Comparison of ENCODE assay signal across 13 cellular contexts in the genomic region with DNA sequence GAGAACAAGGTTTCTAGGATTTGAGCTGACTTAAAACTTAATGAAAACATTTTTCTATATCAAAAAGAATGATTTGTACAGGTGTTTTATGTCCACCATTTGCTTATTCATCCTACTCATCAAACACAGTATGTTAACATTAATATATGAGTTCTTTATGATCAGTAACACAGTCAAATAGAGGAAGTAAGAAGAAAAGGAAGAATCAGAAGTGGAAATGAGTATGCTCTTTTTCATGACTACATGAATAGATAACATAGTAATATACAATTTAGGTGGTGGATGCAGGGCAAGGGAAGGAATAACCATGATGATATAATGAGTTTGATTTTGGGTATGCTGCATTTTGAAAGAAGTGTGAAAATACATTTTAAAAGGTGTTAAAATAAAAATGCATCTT. TPM values are rescaled to one million over a fixed set of nuclear protein-coding genes. Genes with fewer than 3 reads are reported as not detected.
DNase-seq lines count a peak whose midpoint lies in the region; ATAC-seq and TF ChIP-seq lines count a peak whose summit lies in the region.
"Had no signal": no experiment of that assay in that cellular context is flagged by ENCODE, and none has a peak within 500 bp of the region (broad histone marks: within the 10 kb centered on the region; RNA-seq: fewer than 3 reads in every experiment).

No MANE protein-coding gene starts in this region.

- H3K27ac Mint-ChIP-seq in stimulated activated naive CD8-positive, alpha-beta T cell treated with anti-CD3 and anti-CD28 coated beads, Interleukin-15, Interleukin-2, amounts not matched to agents 100 ng/mL and 50 ng/mL, for 24 hours, result peak overlapping the region; percentile 1
- H3K27ac Mint-ChIP-seq in stimulated activated naive CD8-positive, alpha-beta T cell treated with anti-CD3 and anti-CD28 coated beads, Interleukin-15, amount 100 ng/mL, for 72 hours, result no peak overlapping the region
- peak overlapping the region; percentile 53 for H3K27ac Mint-ChIP-seq in stimulated activated naive B cell treated with anti-CD40 and anti-IgM and Interleukin-4, amounts not matched to agents 10 μg/mL and 1 μg/mL and 100 μg/mL, for 72 hours
- no peak overlapping the region for H3K27ac Mint-ChIP-seq in T-helper 17 cell

- in situ Hi-C loops in brain microvascular endothelial cell (cut with HindIII; ENCODE audit: low pct_ligation_motif_present, low sequenced_read_pairs), result no loop called here

- H3K27me3 ChIP-seq in Karpas-422 (ENCODE audit: low read length) (no peaks in the 10 kb centered on the region), brain microvascular endothelial cell (replicated peaks) (no peaks in the 10 kb centered on the region), esophagus squamous epithelium (no peaks in the 10 kb centered on the region)
- H3K27me3 ChIP-seq: colonic mucosa, tibial artery had no signal

- intact Hi-C loops in esophagus squamous epithelium (cut with DNase I), result no loop called here

- H3K9me2 ChIP-seq in Karpas-422 (replicated peaks; ENCODE audit: insufficient read depth, low read length), result no peaks in the 10 kb centered on the region

- H3K4me2 ChIP-seq in Karpas-422 (ENCODE audit: low read depth, low read length, poor library complexity, severe bottlenecking), result peak overlapping the region; percentile 5

- peaks cover 49% of the 10 kb centered on the region for H3K36me3 Mint-ChIP-seq in stimulated activated naive CD8-positive, alpha-beta T cell treated with anti-CD3 and anti-CD28 coated beads, Interleukin-15, Interleukin-2, amounts not matched to agents 100 ng/mL and 50 ng/mL, for 24 hours (ENCODE audit: low read depth)
- peaks cover 23 to 35% of the 10 kb centered on the region in 2 donors for H3K36me3 Mint-ChIP-seq in stimulated activated naive B cell treated with anti-CD40 and anti-IgM and Interleukin-4, amounts not matched to agents 10 μg/mL and 1 μg/mL and 100 μg/mL, for 72 hours
- peaks cover 9% of the 10 kb centered on the region for H3K36me3 Mint-ChIP-seq in T-helper 17 cell (ENCODE audit: low read depth)

- H3K4me3 ChIP-seq in Karpas-422 (ENCODE audit: low read length) (no peak overlapping the region), brain microvascular endothelial cell (ENCODE audit: low read depth, low read length) (no peak overlapping the region), esophagus squamous epithelium (no peak overlapping the region)
- H3K4me3 ChIP-seq: colonic mucosa, tibial artery had no signal

- no peak for DNase-seq in stimulated activated naive CD8-positive, alpha-beta T cell treated with anti-CD3 and anti-CD28 coated beads, Interleukin-15, amount 100 ng/mL, for 72 hours
- DNase-seq in Karpas-422 (no peak), brain microvascular endothelial cell (no peak), T-helper 17 cell (no peak), esophagus squamous epithelium (lab: John Stamatoyannopoulos, UW) (no peak)
- DNase-seq in stimulated activated naive B cell treated with anti-CD40 and anti-IgM and Interleukin-4, amounts not matched to agents 10 μg/mL and 1 μg/mL and 100 μg/mL, for 72 hours, result no peak
- DNase-seq: activated gamma-delta T cell, colonic mucosa, retina, RPMI8226, tibial artery had no signal

- no peaks in the 10 kb centered on the region for H3K27me3 Mint-ChIP-seq in stimulated activated naive CD8-positive, alpha-beta T cell treated with anti-CD3 and anti-CD28 coated beads, Interleukin-15, Interleukin-2, amounts not matched to agents 100 ng/mL and 50 ng/mL, for 24 hours
- no peaks in the 10 kb centered on the region for H3K27me3 Mint-ChIP-seq in stimulated activated naive CD8-positive, alpha-beta T cell treated with anti-CD3 and anti-CD28 coated beads, Interleukin-15, amount 100 ng/mL, for 72 hours
- no peaks in the 10 kb centered on the region for H3K27me3 Mint-ChIP-seq in stimulated activated naive B cell treated with anti-CD40 and anti-IgM and Interleukin-4, amounts not matched to agents 10 μg/mL and 1 μg/mL and 100 μg/mL, for 72 hours
- no peaks in the 10 kb centered on the region for H3K27me3 Mint-ChIP-seq in T-helper 17 cell

- H2AFZ ChIP-seq in Karpas-422 (ENCODE audit: low read length), result no peak overlapping the region

- H3K4me1 Mint-ChIP-seq in stimulated activated naive CD8-positive, alpha-beta T cell treated with anti-CD3 and anti-CD28 coated beads, Interleukin-15, Interleukin-2, amounts not matched to agents 100 ng/mL and 50 ng/mL, for 24 hours (ENCODE audit: low read depth), result peaks cover 35% of the 10 kb centered on the region
- H3K4me1 Mint-ChIP-seq in stimulated activated naive CD8-positive, alpha-beta T cell treated with anti-CD3 and anti-CD28 coated beads, Interleukin-15, amount 100 ng/mL, for 72 hours, result peaks cover 25% of the 10 kb centered on the region
- peaks cover 9 to 25% of the 10 kb centered on the region in 2 donors for H3K4me1 Mint-ChIP-seq in stimulated activated naive B cell treated with anti-CD40 and anti-IgM and Interleukin-4, amounts not matched to agents 10 μg/mL and 1 μg/mL and 100 μg/mL, for 72 hours
- peaks cover 25% of the 10 kb centered on the region for H3K4me1 Mint-ChIP-seq in T-helper 17 cell

- ATAC-seq in stimulated activated naive CD8-positive, alpha-beta T cell treated with anti-CD3 and anti-CD28 coated beads, Interleukin-15, amount 100 ng/mL, for 72 hours, result no peak
- ATAC-seq in HG02798 (IDR thresholded peaks at IDR 0.05; ENCODE audit: poor library complexity, unreplicated experiment) (peak; percentile 63), T-helper 17 cell (no peak)
- ATAC-seq in stimulated activated naive B cell treated with anti-CD40 and anti-IgM and Interleukin-4, amounts not matched to agents 10 μg/mL and 1 μg/mL and 100 μg/mL, for 72 hours (replicated peaks), result peak; percentile 93 to 95

- H3K36me3 ChIP-seq in Karpas-422 (ENCODE audit: insufficient read depth, low read length) (peaks cover 35% of the 10 kb centered on the region; the same call in 1 of the 2 replicates), brain microvascular endothelial cell (replicated peaks) (peaks cover 2% of the 10 kb centered on the region), esophagus squamous epithelium (peaks cover 0 to 30% (median 0%) of the 10 kb centered on the region in 3 donors)
- H3K36me3 ChIP-seq: colonic mucosa had no signal

- no peaks in the 10 kb centered on the region for H3K9me3 Mint-ChIP-seq in stimulated activated naive CD8-positive, alpha-beta T cell treated with anti-CD3 and anti-CD28 coated beads, Interleukin-15, Interleukin-2, amounts not matched to agents 100 ng/mL and 50 ng/mL, for 24 hours
- H3K9me3 Mint-ChIP-seq in stimulated activated naive CD8-positive, alpha-beta T cell treated with anti-CD3 and anti-CD28 coated beads, Interleukin-15, amount 100 ng/mL, for 72 hours, result no peaks in the 10 kb centered on the region
- peaks cover 0 to 2% of the 10 kb centered on the region in 2 donors for H3K9me3 Mint-ChIP-seq in stimulated activated naive B cell treated with anti-CD40 and anti-IgM and Interleukin-4, amounts not matched to agents 10 μg/mL and 1 μg/mL and 100 μg/mL, for 72 hours

- H4K20me1 ChIP-seq in Karpas-422 (ENCODE audit: insufficient read depth, low read depth, low read length), result no peaks in the 10 kb centered on the region

- TF ChIP-seq POLR2A in esophagus squamous epithelium (IDR thresholded peaks at IDR 0.05), result no peak

- H3K9ac ChIP-seq in Karpas-422 (ENCODE audit: low read length), result no peak overlapping the region

- peak overlapping the region; percentile 44 for H3K27ac ChIP-seq in Karpas-422 (ENCODE audit: low read length)
- no peak overlapping the region for H3K27ac ChIP-seq in brain microvascular endothelial cell
- H3K27ac ChIP-seq in esophagus squamous epithelium, result no peak overlapping the region
- H3K27ac ChIP-seq: colonic mucosa, tibial artery had no signal

- H3K4me1 ChIP-seq in Karpas-422 (ENCODE audit: low read length) (peaks cover 22% of the 10 kb centered on the region), esophagus squamous epithelium (peaks cover 0 to 5% (median 0%) of the 10 kb centered on the region in 3 donors)
- H3K4me1 ChIP-seq: colonic mucosa had no signal

- H3K9me3 ChIP-seq in Karpas-422 (ENCODE audit: low read length), result no peaks in the 10 kb centered on the region
- no peaks in the 10 kb centered on the region for H3K9me3 ChIP-seq in T-helper 17 cell (ENCODE audit: control insufficient read depth, low read length, poor library complexity, severe bottlenecking)
- H3K9me3 ChIP-seq in esophagus squamous epithelium, result no peaks in the 10 kb centered on the region
- H3K9me3 ChIP-seq: colonic mucosa, tibial artery had no signal

- TF ChIP-seq CTCF in brain microvascular endothelial cell (IDR thresholded peaks at IDR 0.05; ENCODE audit: low read depth, low read length, missing control alignments) (no peak), esophagus squamous epithelium (IDR thresholded peaks at IDR 0.05) (no peak)

- H3K79me2 ChIP-seq in Karpas-422 (ENCODE audit: low read length), result peaks cover 55% of the 10 kb centered on the region

- H3K4me3 Mint-ChIP-seq in stimulated activated naive CD8-positive, alpha-beta T cell treated with anti-CD3 and anti-CD28 coated beads, Interleukin-15, Interleukin-2, amounts not matched to agents 100 ng/mL and 50 ng/mL, for 24 hours, result no peak overlapping the region
- no peak overlapping the region for H3K4me3 Mint-ChIP-seq in stimulated activated naive CD8-positive, alpha-beta T cell treated with anti-CD3 and anti-CD28 coated beads, Interleukin-15, amount 100 ng/mL, for 72 hours
- H3K4me3 Mint-ChIP-seq in stimulated activated naive B cell treated with anti-CD40 and anti-IgM and Interleukin-4, amounts not matched to agents 10 μg/mL and 1 μg/mL and 100 μg/mL, for 72 hours, result no peak overlapping the region
- H3K4me3 Mint-ChIP-seq in T-helper 17 cell, result no peak overlapping the region

RNA-seq across cellular contexts. Expression of a gene that starts 16.5 kb away (rescaled TPM):
- total RNA-seq in Karpas-422 (2014; rRNA removed; shearing (Covaris generic); ENCODE audit: low replicate concordance), result 15.9 and 16.0 TPM in 2 replicates
- 10 to 100 TPM; 32.7 to 36.3 TPM for total RNA-seq in T-helper 17 cell
- 1 to 10 TPM; 1.1 to 8.2 (median 3.2) TPM for total RNA-seq in esophagus squamous epithelium

RNA-seq across cellular contexts. Expression of a gene that starts 28.9 kb away (rescaled TPM):
- 31.0 and 32.7 TPM in 2 replicates for total RNA-seq in Karpas-422 (2014; rRNA removed; shearing (Covaris generic); ENCODE audit: low replicate concordance)
- total RNA-seq in T-helper 17 cell (10 to 100 TPM; 12.9 to 18.0 TPM), esophagus squamous epithelium (10 to 100 TPM in 1 of 4 donors, 1 to 10 TPM in 3; 8.3 to 10.2 (median 9.8) TPM)

Comparison
In these comparisons a context has a peak if more than half of its experiments do, and no peak if none do; other contexts are left out.
1. H3K27ac Mint-ChIP-seq: peak in stimulated activated naive CD8-positive, alpha-beta T cell treated with anti-CD3 and anti-CD28 coated beads, Interleukin-15, Interleukin-2, amounts not matched to agents 100 ng/mL and 50 ng/mL, for 24 hours (single experiment) and stimulated activated naive B cell treated with anti-CD40 and anti-IgM and Interleukin-4, amounts not matched to agents 10 μg/mL and 1 μg/mL and 100 μg/mL, for 72 hours (single experiment); none in stimulated activated naive CD8-positive, alpha-beta T cell treated with anti-CD3 and anti-CD28 coated beads, Interleukin-15, amount 100 ng/mL, for 72 hours (0 of 2) and T-helper 17 cell (single experiment).
2. ATAC-seq: peak in HG02798 (single experiment) and stimulated activated naive B cell treated with anti-CD40 and anti-IgM and Interleukin-4, amounts not matched to agents 10 μg/mL and 1 μg/mL and 100 μg/mL, for 72 hours (2 of 2); none in stimulated activated naive CD8-positive, alpha-beta T cell treated with anti-CD3 and anti-CD28 coated beads, Interleukin-15, amount 100 ng/mL, for 72 hours (single experiment) and T-helper 17 cell (single experiment).